ENCODE assay signal across 8 cellular contexts in genomic region chr12:64824130-64824499, GRCh38. TPM values are rescaled to one million over a fixed set of nuclear protein-coding genes. Genes with fewer than 3 reads are reported as not detected.
DNase-seq lines count a peak whose midpoint lies in the region; ATAC-seq and TF ChIP-seq lines count a peak whose summit lies in the region.

No MANE protein-coding gene starts in this region.

- BruUV-seq in OCI-LY7 (replicated peaks; lab: Mats Ljungman, UMichigan), result no TSS peak

- H3K4me1 ChIP-seq in OCI-LY7 (ENCODE audit: insufficient read depth, low read length, poor library complexity, severe bottlenecking) (no peaks in the 10 kb centered on the region), gastroesophageal sphincter (peaks cover 0 to 30% (median 18%) of the 10 kb centered on the region in 3 donors), skeletal muscle tissue (ENCODE audit: control insufficient read depth in 3 of 3, insufficient read depth in 3 of 3, low read length in 3 of 3) (peaks cover 18 to 22% (median 18%) of the 10 kb centered on the region in 3 donors)

- no peaks in the 10 kb centered on the region for H3K9me2 ChIP-seq in OCI-LY7 (ENCODE audit: insufficient read depth, low read length)

- H3K36me3 ChIP-seq in OCI-LY7 (ENCODE audit: insufficient read depth, low read length) (no peaks in the 10 kb centered on the region), gastroesophageal sphincter (no peaks in the 10 kb centered on the region), skeletal muscle tissue (ENCODE audit: control insufficient read depth in 3 of 3, insufficient read depth in 3 of 3, low read length in 3 of 3) (no peaks in the 10 kb centered on the region)

- TF ChIP-seq EP300 in gastroesophageal sphincter (IDR thresholded peaks at IDR 0.05), result no peak

- intact Hi-C loops in OCI-LY7 (cut with micrococcal nuclease; ENCODE audit: unreplicated experiment), result no loop called here

- no peak overlapping the region; the same call in 1 of the 2 replicates for H2AFZ ChIP-seq in OCI-LY7 (ENCODE audit: low read length)

- H3K27ac ChIP-seq in OCI-LY7 (ENCODE audit: low read depth, low read length, poor library complexity, severe bottlenecking) (no peak overlapping the region), gastroesophageal sphincter (no peak overlapping the region), skeletal muscle tissue (ENCODE audit: low read depth, low read length) (no peak overlapping the region)

- no peak for TF ChIP-seq POLR2A in gastroesophageal sphincter (IDR thresholded peaks at IDR 0.05)

- H3K9me3 ChIP-seq in OCI-LY7 (ENCODE audit: low read length) (no peaks in the 10 kb centered on the region), gastroesophageal sphincter (peaks cover 0 to 10% (median 0%) of the 10 kb centered on the region in 3 donors), skeletal muscle tissue (ENCODE audit: control insufficient read depth in 3 of 3, low read length in 3 of 3) (peaks cover 0 to 2% (median 0%) of the 10 kb centered on the region in 3 donors)

- no peak overlapping the region for H3K9ac ChIP-seq in skeletal muscle tissue (ENCODE audit: low read depth in 1 of 3, low read length in 3 of 3)

- peaks cover 67% of the 10 kb centered on the region for H3K27me3 ChIP-seq in gastroesophageal sphincter
- H3K27me3 ChIP-seq in skeletal muscle tissue (ENCODE audit: control insufficient read depth in 3 of 3, insufficient read depth in 3 of 3, low read length in 3 of 3), result peaks cover 31 to 38% (median 38%) of the 10 kb centered on the region in 3 donors

- H3K4me3 ChIP-seq in OCI-LY7 (ENCODE audit: low read depth, low read length, poor library complexity, severe bottlenecking), result peak overlapping the region; percentile 48
- H3K4me3 ChIP-seq in gastroesophageal sphincter, result peak overlapping the region; percentile 29 to 55
- H3K4me3 ChIP-seq in skeletal muscle tissue (ENCODE audit: low read length in 3 of 3), result peak overlapping the region; percentile 59 to 67 (median 60)

- DNase-seq in OCI-LY7 (ENCODE audit: low spot score) (no peak), mesenteric fat pad (ENCODE audit: low spot score) (no peak), SW 1271 (lab: John Stamatoyannopoulos, UW) (no peak)

- ATAC-seq in GM21515 (IDR thresholded peaks at IDR 0.05; ENCODE audit: unreplicated experiment) (peak; percentile 25), gastroesophageal sphincter (peak; percentile 20), HG03135 (IDR thresholded peaks at IDR 0.05; ENCODE audit: unreplicated experiment) (no peak), GM18907 (IDR thresholded peaks at IDR 0.05; ENCODE audit: unreplicated experiment) (no peak)

- WGBS in gastroesophageal sphincter (ENCODE audit: low coverage in 1 of 2), 2 donors, result 0 to 4% methylated on average over 8 to 11 of the region's 16 CpGs

- TF ChIP-seq CTCF in OCI-LY7 (conservative IDR thresholded peaks at IDR 0.05; ENCODE audit: low read length) (no peak), gastroesophageal sphincter (IDR thresholded peaks at IDR 0.05) (no peak)

- POLR2A ChIA-PET in OCI-LY7 (lab: Charles Lee), result interaction anchor here (0.6 to 1.1 kb wide), 2 partner anchors 29 to 216 kb away, joined by 3 read pairs; no protein-coding TSS in a partner anchor

- CTCF ChIA-PET in OCI-LY7 (lab: Charles Lee; ENCODE audit: unreplicated experiment), result no interaction called here

- no peaks in the 10 kb centered on the region for H3K79me2 ChIP-seq in OCI-LY7 (ENCODE audit: insufficient read depth, low read depth, low read length)

- peak overlapping the region; percentile 44 for H3K4me2 ChIP-seq in OCI-LY7 (ENCODE audit: low read length)

- H4K20me1 ChIP-seq in OCI-LY7 (ENCODE audit: insufficient read depth, low read length), result no peaks in the 10 kb centered on the region

RNA-seq across cellular contexts. Expression of gene TBC1D30, which starts 0.3 kb away (rescaled TPM):
- 0.03 and 0.13 TPM in 2 replicates for total RNA-seq in OCI-LY7 (2014; rRNA removed; shearing (Covaris generic))
- total RNA-seq in OCI-LY7 (2022) (4.6 and 5.6 TPM in 2 replicates), gastroesophageal sphincter (1 to 10 TPM in 3 of 4 donors, under 1 TPM in 1; 0.35 to 6.7 (median 2.5) TPM), skeletal muscle tissue (0.52 TPM), mesenteric fat pad (5.9 TPM)

Comparison
In these comparisons a context has a peak if more than half of its experiments do, and no peak if none do; other contexts are left out.
1. ATAC-seq: peak in GM21515 (single experiment) and gastroesophageal sphincter (single experiment); none in HG03135 (single experiment) and GM18907 (single experiment).
2. Peak in every context shown above with its lines, with median percentiles within 50 percentile points of each other: H3K4me3 ChIP-seq.